8 cellular contexts compared by ENCODE assay signal in the genomic region with DNA sequence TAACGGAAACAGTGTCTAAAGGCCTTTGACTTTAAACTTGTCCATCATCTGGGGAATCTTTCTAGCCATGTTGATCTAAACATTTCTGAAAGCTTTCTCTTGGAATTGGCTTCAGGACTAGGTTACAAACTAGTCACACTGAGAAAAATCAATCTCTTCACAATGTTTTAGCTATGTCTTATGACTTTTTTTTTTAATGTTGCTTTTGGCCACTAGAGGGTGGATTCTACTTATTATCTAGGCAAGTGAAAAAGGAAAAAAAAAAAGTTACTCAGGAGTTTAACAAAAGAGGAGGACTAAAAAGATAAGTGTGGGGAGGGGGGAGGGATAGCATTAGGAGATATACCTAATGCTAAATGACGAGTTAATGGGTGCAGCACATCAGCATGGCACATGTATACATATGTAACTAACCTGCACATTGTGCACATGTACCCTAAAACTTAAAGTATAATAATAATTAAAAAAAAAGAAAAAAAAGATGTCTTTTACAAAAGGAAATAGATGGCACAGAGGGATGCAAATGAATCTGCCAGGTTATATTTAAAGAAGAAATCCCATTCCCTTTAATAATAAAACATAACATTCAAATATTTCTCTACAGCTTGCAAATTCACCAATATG.
DNase-seq lines count a peak whose midpoint lies in the region; ATAC-seq and TF ChIP-seq lines count a peak whose summit lies in the region.

No MANE protein-coding gene starts in this region.

- no peak for TF ChIP-seq EP300 in transverse colon (IDR thresholded peaks at IDR 0.05; ENCODE audit: low read depth)

- H3K36me3 Mint-ChIP-seq in activated CD4-positive, alpha-beta T cell treated with anti-CD3 and anti-CD28 coated beads, Interleukin-2, amount 10 ng/mL, durations not matched to agents 24 days and 14 days (ENCODE audit: low read depth) = no peaks in the 10 kb centered on the region

- H3K4me3 ChIP-seq in Jurkat, Clone E6-1 (ENCODE audit: low read length) = no peak overlapping the region
- H3K4me3 ChIP-seq in right cardiac atrium (ENCODE audit: low read length) (no peak overlapping the region), transverse colon (no peak overlapping the region)

- peak overlapping the region; percentile 19 for H3K27ac ChIP-seq in right cardiac atrium (ENCODE audit: low read length)
- H3K27ac ChIP-seq in transverse colon = no peak overlapping the region

- no peaks in the 10 kb centered on the region for H3K4me1 Mint-ChIP-seq in activated CD4-positive, alpha-beta T cell treated with anti-CD3 and anti-CD28 coated beads, Interleukin-2, amount 10 ng/mL, durations not matched to agents 24 days and 14 days

- no peak overlapping the region for H3K4me3 Mint-ChIP-seq in activated CD4-positive, alpha-beta T cell treated with anti-CD3 and anti-CD28 coated beads, Interleukin-2, amount 10 ng/mL, durations not matched to agents 24 days and 14 days

- no peaks in the 10 kb centered on the region for H3K27me3 Mint-ChIP-seq in activated CD4-positive, alpha-beta T cell treated with anti-CD3 and anti-CD28 coated beads, Interleukin-2, amount 10 ng/mL, durations not matched to agents 24 days and 14 days

- in situ Hi-C loops in transverse colon (cut with MboI; ENCODE audit: low pct_ligation_motif_present in 1 of 4, low pct_unique_long_range_greater_than_20kb in 1 of 4, low sequenced_read_pairs in 3 of 4) = loop anchor here in 1 of 4 donors (25.0 kb wide), 1 partner anchor 156 kb away; no protein-coding TSS in a partner anchor

- no peak for TF ChIP-seq POLR2A in transverse colon (IDR thresholded peaks at IDR 0.05)

- H3K4me1 ChIP-seq in right cardiac atrium (ENCODE audit: control insufficient read depth, insufficient read depth, low read length) (no peaks in the 10 kb centered on the region), transverse colon (no peaks in the 10 kb centered on the region)

- intact Hi-C loops in right cardiac atrium (cut with DNase I) = loop anchor here (2.0 to 10.0 kb wide), 4 partner anchors 153 to 286 kb away; a partner anchor contains a TSS
- intact Hi-C loops in transverse colon (cut with DNase I; ENCODE audit: low total_unique reads) = loop anchor here (5.0 kb wide), 1 partner anchor 156 kb away; no protein-coding TSS in a partner anchor
- intact Hi-C loops in activated CD4-positive, alpha-beta T cell treated with anti-CD3 and anti-CD28 coated beads, Interleukin-2, amount 10 ng/mL, durations not matched to agents 24 days and 14 days (cut with micrococcal nuclease) = no loop called here

- H3K9me3 ChIP-seq in right cardiac atrium (ENCODE audit: control insufficient read depth, low read length) = no peaks in the 10 kb centered on the region
- H3K9me3 ChIP-seq in transverse colon = no peaks in the 10 kb centered on the region

- no peaks in the 10 kb centered on the region for H3K9me3 Mint-ChIP-seq in activated CD4-positive, alpha-beta T cell treated with anti-CD3 and anti-CD28 coated beads, Interleukin-2, amount 10 ng/mL, durations not matched to agents 24 days and 14 days

- no peak overlapping the region for H3K27ac Mint-ChIP-seq in activated CD4-positive, alpha-beta T cell treated with anti-CD3 and anti-CD28 coated beads, Interleukin-2, amount 10 ng/mL, durations not matched to agents 24 days and 14 days

- peak; percentile 32 to 48 (median 42) for TF ChIP-seq CTCF in transverse colon (IDR thresholded peaks at IDR 0.05)

- no peaks in the 10 kb centered on the region for H3K36me3 ChIP-seq in transverse colon

- H3K27me3 ChIP-seq in right cardiac atrium (ENCODE audit: control insufficient read depth, insufficient read depth) (no peaks in the 10 kb centered on the region), transverse colon (no peaks in the 10 kb centered on the region)

- 25% methylated on average over 2 of the region's 2 CpGs for WGBS in right cardiac atrium
- WGBS in transverse colon (ENCODE audit: low coverage in 1 of 2), 2 donors = 48 to 50% methylated on average over 2 of the region's 2 CpGs

- DNase-seq in COR-L47 (lab: John Stamatoyannopoulos, UW) = peak; percentile 5
- DNase-seq in Jurkat, Clone E6-1 (ENCODE audit: low read depth, low spot score) = peak; percentile 41
- DNase-seq in SW 1271 (lab: John Stamatoyannopoulos, UW) = peak; percentile 9 to 71
- no peak for DNase-seq in right cardiac atrium
- DNase-seq in transverse colon = no peak
- DNase-seq in activated CD4-positive, alpha-beta T cell treated with anti-CD3 and anti-CD28 coated beads, Interleukin-2, amount 10 ng/mL, durations not matched to agents 24 days and 14 days = no peak

- peak in 1 of 2 donors; percentile 21 for ATAC-seq in right cardiac atrium
- ATAC-seq in GM19395 (IDR thresholded peaks at IDR 0.05; ENCODE audit: unreplicated experiment) = no peak
- ATAC-seq in HG02678 (IDR thresholded peaks at IDR 0.05; ENCODE audit: unreplicated experiment) = no peak

Comparison
In these comparisons a context has a peak if more than half of its experiments do, and no peak if none do; other contexts are left out.
1. DNase-seq: peak in COR-L47 (single experiment), Jurkat, Clone E6-1 (single experiment) and SW 1271 (2 of 2); none in right cardiac atrium (0 of 3), transverse colon (single experiment) and activated CD4-positive, alpha-beta T cell treated with anti-CD3 and anti-CD28 coated beads, Interleukin-2, amount 10 ng/mL, durations not matched to agents 24 days and 14 days (single experiment).